ENCODE assay signal across 20 cellular contexts in the genomic region with DNA sequence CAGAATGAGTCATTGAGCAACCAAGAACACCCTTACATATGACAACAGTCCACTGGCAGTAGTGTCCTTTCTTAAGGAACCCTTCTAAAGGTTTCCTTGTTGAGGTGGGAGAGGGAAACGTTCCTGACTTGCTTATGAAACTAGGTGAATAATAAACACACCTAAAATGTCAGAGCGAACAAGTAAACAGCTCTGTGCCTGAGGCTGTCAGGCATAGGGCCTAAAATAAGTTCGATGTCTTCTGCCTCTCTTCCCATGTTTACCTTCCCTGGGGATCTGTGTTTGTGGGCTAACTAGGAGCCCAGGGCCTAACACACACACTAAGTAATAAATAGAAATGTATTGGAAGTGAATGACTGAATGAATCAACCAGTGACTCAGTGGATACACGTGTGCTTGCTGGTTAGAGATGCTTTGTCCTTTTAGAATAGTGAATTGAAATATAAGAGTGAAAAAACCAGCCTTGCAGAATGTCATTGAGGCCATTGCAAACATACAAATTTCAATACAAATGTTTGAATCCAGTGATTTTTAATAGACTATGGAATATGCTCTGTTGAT.
DNase-seq lines count a peak whose midpoint lies in the region; ATAC-seq and TF ChIP-seq lines count a peak whose summit lies in the region.
"Had no signal": no experiment of that assay in that cellular context is flagged by ENCODE, and none has a peak within 500 bp of the region (broad histone marks: within the 10 kb centered on the region; RNA-seq: fewer than 3 reads in every experiment).

No MANE protein-coding gene starts in this region.

- no peak for TF ChIP-seq RAD21 in IMR-90 (IDR thresholded peaks at IDR 0.05; ENCODE audit: low read length)

- POLR2A ChIA-PET in IMR-90 (lab: Charles Lee; ENCODE audit: unreplicated experiment), result no interaction called here

- H3K27ac ChIP-seq in IMR-90 (ENCODE audit: insufficient read depth, low read length) (0 out of 2 replicates have a peak overlapping the region, but pooled peaks have one; percentile 21), mammary epithelial cell (ENCODE audit: insufficient read depth, low read depth, low read length) (no peak overlapping the region), stomach smooth muscle (ENCODE audit: low read length) (peak overlapping the region; percentile 13)
- H3K27ac ChIP-seq: pancreas had no signal

- peak overlapping the region; percentile 12; the same call in 1 of the 2 replicates for H2BK20ac ChIP-seq in IMR-90 (ENCODE audit: low read depth, low read length)

- intact Hi-C loops in IMR-90 (cut with micrococcal nuclease), result loop anchor here (10.0 kb wide), 1 partner anchor 220 kb away; no protein-coding TSS in a partner anchor
- intact Hi-C loops in mammary epithelial cell (cut with micrococcal nuclease), result no loop called here

- peak overlapping the region; percentile 87 for H2AK5ac ChIP-seq in IMR-90 (ENCODE audit: low read depth, low read length)

- peak overlapping the region; percentile 63 for H2BK120ac ChIP-seq in IMR-90 (ENCODE audit: low read depth, low read length)

- H3K9ac ChIP-seq in IMR-90 (ENCODE audit: low read depth, low read length) (no peak overlapping the region), mammary epithelial cell (ENCODE audit: insufficient read depth, low read length) (no peak overlapping the region), stomach smooth muscle (ENCODE audit: low read length in 2 of 2) (no peak overlapping the region)

- H3K4me3 ChIP-seq in IMR-90 (ENCODE audit: insufficient read depth, low read depth, low read length) (no peak overlapping the region), mammary epithelial cell (replicated peaks in 1 of 3; ENCODE audit: insufficient read depth in 1 of 3, low read depth in 2 of 3, low read length in 3 of 3) (no peak overlapping the region), stomach smooth muscle (ENCODE audit: low read length in 2 of 2) (no peak overlapping the region)
- H3K4me3 ChIP-seq: left lung, MG63, pancreas had no signal

- peak overlapping the region; percentile 19; the same call in 1 of the 2 replicates for H4K91ac ChIP-seq in IMR-90 (ENCODE audit: insufficient read depth, low read depth, low read length)

- H3K79me1 ChIP-seq in IMR-90 (ENCODE audit: low read depth in 1 of 2, low read length in 2 of 2), result no peaks in the 10 kb centered on the region

- H2BK15ac ChIP-seq in IMR-90 (ENCODE audit: low read depth, low read length), result peak overlapping the region; percentile 79; the same call in 1 of the 3 replicates

- H4K8ac ChIP-seq in IMR-90 (ENCODE audit: low read depth in 2 of 2, low read length in 2 of 2), result peak overlapping the region in 1 of 2 experiments; percentile 44; a peak in 1 of 4 replicates

- H3K4me1 ChIP-seq in IMR-90 (ENCODE audit: control insufficient read depth, insufficient read depth, low read length) (peaks cover 12% of the 10 kb centered on the region), mammary epithelial cell (ENCODE audit: insufficient read depth, low read length) (peaks cover 13% of the 10 kb centered on the region), stomach smooth muscle (ENCODE audit: control insufficient read depth, insufficient read depth, low read length) (peaks cover 5% of the 10 kb centered on the region)
- H3K4me1 ChIP-seq: left lung, pancreas had no signal

- no peaks in the 10 kb centered on the region for H3K9me3 ChIP-seq in IMR-90 (ENCODE audit: control insufficient read depth, insufficient read depth, low read length)
- no peaks in the 10 kb centered on the region for H3K9me3 ChIP-seq in mammary epithelial cell (replicated peaks; ENCODE audit: insufficient read depth, low read length)
- H3K9me3 ChIP-seq in stomach smooth muscle (ENCODE audit: control insufficient read depth in 2 of 2, low read length in 2 of 2), result no peaks in the 10 kb centered on the region
- H3K9me3 ChIP-seq: BE2C, left lung, MG63, pancreas had no signal

- peak overlapping the region; percentile 91; the same call in 1 of the 2 replicates for H3K18ac ChIP-seq in IMR-90 (ENCODE audit: low read depth, low read length)

- H4K20me1 ChIP-seq in IMR-90 (ENCODE audit: insufficient read depth, low read length), result no peaks in the 10 kb centered on the region
- no peaks in the 10 kb centered on the region for H4K20me1 ChIP-seq in mammary epithelial cell (ENCODE audit: insufficient read depth, low read length)

- peak overlapping the region; percentile 36; the same call in 1 of the 2 replicates for H3K23ac ChIP-seq in IMR-90 (ENCODE audit: low read depth, low read length)

- peaks cover 10% of the 10 kb centered on the region for H3K9me1 ChIP-seq in IMR-90 (ENCODE audit: insufficient read depth, low read length)

- H3K4me2 ChIP-seq in IMR-90 (ENCODE audit: low read depth, low read length), result peak overlapping the region; percentile 26; the same call in 1 of the 2 replicates
- H3K4me2 ChIP-seq in mammary epithelial cell (ENCODE audit: insufficient read depth, low read depth, low read length), result no peak overlapping the region

- CTCF ChIA-PET in IMR-90 (lab: Yijun Ruan, JAX), result interaction anchor here (1.1 to 2.4 kb wide), 2 partner anchors 9 to 224 kb away, joined by 3 to 6 read pairs; no protein-coding TSS in a partner anchor
- CTCF ChIA-PET in mammary epithelial cell (lab: Charles Lee; ENCODE audit: low non-redundant PET), result no interaction called here

- no TSS peak for BruUV-seq in IMR-90 (replicated peaks; lab: Mats Ljungman, UMichigan)
- BruUV-seq in mammary epithelial cell (replicated peaks; lab: Mats Ljungman, UMichigan), result no TSS peak

- H3K27me3 ChIP-seq in IMR-90 (ENCODE audit: control insufficient read depth, insufficient read depth, low read length), result no peaks in the 10 kb centered on the region
- H3K27me3 ChIP-seq in mammary epithelial cell (ENCODE audit: insufficient read depth, low read length), result no peaks in the 10 kb centered on the region
- H3K27me3 ChIP-seq in stomach smooth muscle (ENCODE audit: control insufficient read depth in 1 of 2, insufficient read depth in 2 of 2, low read length in 2 of 2), result no peaks in the 10 kb centered on the region
- H3K27me3 ChIP-seq: BE2C, left lung, MG63, pancreas had no signal

- ATAC-seq in IMR-90 (ENCODE audit: low read depth) (0 out of 2 replicates have a peak, but pooled peaks have one; percentile 21), HG03520 (IDR thresholded peaks at IDR 0.05; ENCODE audit: unreplicated experiment) (no peak)
- ATAC-seq: left lung had no signal

- no CpG with 5 or more reads among the region's 4 CpGs for WGBS in IMR-90 (ENCODE audit: extremely low coverage in 2 of 2, insufficient read length in 1 of 2), 2 experiments
- 60% methylated on average over 4 of the region's 4 CpGs for WGBS in mammary epithelial cell (ENCODE audit: low coverage, missing lambda C conversion rate)

- H3K36me3 ChIP-seq in IMR-90 (ENCODE audit: control insufficient read depth, insufficient read depth, low read length) (peaks cover 2% of the 10 kb centered on the region; the same call in 1 of the 2 replicates), mammary epithelial cell (ENCODE audit: insufficient read depth, low read length) (no peaks in the 10 kb centered on the region), stomach smooth muscle (ENCODE audit: control insufficient read depth in 2 of 2, insufficient read depth in 2 of 2, low read length in 2 of 2) (no peaks in the 10 kb centered on the region)
- H3K36me3 ChIP-seq: MG63 had no signal

- peak; percentile 73 for DNase-seq in IMR-90
- DNase-seq in mammary epithelial cell, result peak; percentile 44
- peak; percentile 52 for DNase-seq in iris pigment epithelial cell (ENCODE audit: low read depth)
- no peak for DNase-seq in stimulated activated CD8-positive, alpha-beta memory T cell treated with anti-CD3 and anti-CD28 coated beads, Interleukin-4, amount 100 ng/mL, for 48 hours
- no peak for DNase-seq in pons (ENCODE audit: low spot score)
- DNase-seq: activated CD4-positive, CD25-positive, alpha-beta regulatory T cell treated with anti-CD3 and anti-CD28 coated beads, Interleukin-2, amount 50 U/mL, for 72 hours; activated effector memory CD4-positive, alpha-beta T cell treated with anti-CD3 and anti-CD28 coated beads, Interleukin-2, amount 50 U/mL, for 16 hours; anterior cingulate cortex; BE2C; Calu3; dermis blood vessel endothelial cell; GF-D8; H7; left lung; MG63; NCI-H187 treated with DMSO at 0.1 percent for 48 hours; NCI-H510A treated with DMSO at 0.1 percent for 48 hours; pancreas had no signal

- peak overlapping the region; percentile 81 for H2BK5ac ChIP-seq in IMR-90 (ENCODE audit: low read depth, low read length, poor library complexity, severe bottlenecking)

- TF ChIP-seq POLR2A in IMR-90 (IDR thresholded peaks at IDR 0.05; ENCODE audit: low read depth, low read length), result no peak

- peak overlapping the region; percentile 74; the same call in 1 of the 2 replicates for H4K5ac ChIP-seq in IMR-90 (ENCODE audit: low read depth, low read length)

- no peaks in the 10 kb centered on the region for H3K79me2 ChIP-seq in mammary epithelial cell (ENCODE audit: insufficient read depth, low read length)

- dilution Hi-C loops in IMR-90 (cut with HindIII; ENCODE audit: low sequenced_read_pairs, unreplicated experiment), result no loop called here
- dilution Hi-C loops in mammary epithelial cell (cut with HindIII; ENCODE audit: low sequenced_read_pairs), result no loop called here

- in situ Hi-C loops in IMR-90 (cut with MboI; ENCODE audit: low sequenced_read_pairs) (no loop called here), mammary epithelial cell (cut with MboI; ENCODE audit: low sequenced_read_pairs in 2 of 2) (no loop called here)

- H3K56ac ChIP-seq in IMR-90 (ENCODE audit: extremely low read depth, insufficient read depth, low read length), result no peak overlapping the region

- peak overlapping the region; percentile 34; the same call in 1 of the 2 replicates for H3K4ac ChIP-seq in IMR-90 (ENCODE audit: low read depth, low read length)

- H2AFZ ChIP-seq in IMR-90 (replicated peaks; ENCODE audit: low read length, poor library complexity), result no peak overlapping the region
- H2AFZ ChIP-seq in mammary epithelial cell (ENCODE audit: low read depth, low read length), result no peak overlapping the region

- TF ChIP-seq CTCF in IMR-90 (conservative IDR thresholded peaks at IDR 0.05; ENCODE audit: low read depth, low read length) (no peak), mammary epithelial cell (conservative IDR thresholded peaks at IDR 0.05 in 1 of 2, IDR thresholded peaks at IDR 0.05 in 1 of 2; ENCODE audit: extremely low read depth in 1 of 2, insufficient read depth in 1 of 2, low read depth in 1 of 2, low read length in 2 of 2) (no peak)

- H2AK9ac ChIP-seq in IMR-90 (replicated peaks; ENCODE audit: low read depth, low read length, poor library complexity), result no peak overlapping the region

- H3K14ac ChIP-seq in IMR-90 (replicated peaks; ENCODE audit: low read depth, low read length), result peak overlapping the region; percentile 38; the same call in 1 of the 2 replicates

TF ChIP-seq in IMR-90, 13 proteins besides CTCF, POLR2A, EP300 and RAD21 (continues in another document):
- TF ChIP-seq NFE2L2 (IDR thresholded peaks at IDR 0.05; ENCODE audit: low read depth, low read length) (no peak), CEBPB (IDR thresholded peaks at IDR 0.05; ENCODE audit: low read depth, low read length) (no peak), MAZ (IDR thresholded peaks at IDR 0.05; ENCODE audit: borderline replicate concordance, low read depth, low read length) (no peak), BHLHE40 (IDR thresholded peaks at IDR 0.05; ENCODE audit: low read depth, low read length) (peak; percentile 67), FOS (IDR thresholded peaks at IDR 0.05; ENCODE audit: low read depth, low read length) (no peak)

Comparison
In these comparisons a context has a peak if more than half of its experiments do, and no peak if none do; other contexts are left out.
1. DNase-seq: peak in IMR-90 (single experiment), mammary epithelial cell (single experiment) and iris pigment epithelial cell (single experiment); none in stimulated activated CD8-positive, alpha-beta memory T cell treated with anti-CD3 and anti-CD28 coated beads, Interleukin-4, amount 100 ng/mL, for 48 hours (single experiment) and pons (single experiment).